In the genomic region with DNA sequence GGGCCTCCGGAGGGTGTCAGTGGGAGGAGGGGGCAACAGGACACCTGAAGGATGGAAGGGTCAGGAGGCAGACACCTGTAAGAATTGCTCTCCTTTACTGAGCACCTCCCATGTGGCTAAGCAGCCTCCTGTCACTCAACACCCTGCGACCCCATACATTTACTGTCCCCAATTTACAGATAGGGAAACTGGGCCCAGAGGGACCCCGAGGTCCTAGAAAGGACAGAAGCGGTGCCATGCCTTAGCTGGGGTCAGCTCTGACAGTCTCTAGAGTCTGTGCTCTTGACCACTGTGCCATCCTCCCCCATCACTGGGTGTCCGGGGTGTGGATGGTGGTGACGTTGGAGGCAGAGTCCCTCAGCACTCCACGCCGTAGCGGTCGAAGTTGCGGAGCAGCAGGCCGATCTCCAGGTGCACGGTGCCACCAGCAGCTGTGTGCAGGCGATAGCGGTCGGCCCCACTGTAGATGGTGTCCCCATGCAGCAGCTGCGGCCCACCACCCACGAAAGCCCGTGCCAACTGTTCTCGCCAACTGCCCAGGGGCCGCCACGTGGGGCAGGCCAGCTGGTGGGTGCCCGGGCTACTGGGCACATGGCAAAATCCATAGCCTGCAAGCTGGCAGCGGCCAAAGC, we compare ENCODE assay signal across 7 cellular contexts. TPM values are rescaled to one million over a fixed set of nuclear protein-coding genes. Genes with fewer than 3 reads are reported as not detected.
A peak's percentile ranks its signal among the peaks of the same experiment; 100 is the strongest.
DNase-seq lines count a peak whose midpoint lies in the region; ATAC-seq and TF ChIP-seq lines count a peak whose summit lies in the region.

No MANE protein-coding gene starts in this region.

- CTCF ChIA-PET in HEK293 (lab: Yijun Ruan, JAX): interaction anchor here (0.6 to 5.3 kb wide), 7 partner anchors 9 to 720 kb away, joined by 3 to 64 read pairs (median 5); a partner anchor contains a TSS
- CTCF ChIA-PET in activated CD8-positive, alpha-beta T cell treated with anti-CD3 and anti-CD28 coated beads for 36 hours (lab: Charles Lee): interaction anchor here (0.9 to 1.8 kb wide), 3 partner anchors 9 to 242 kb away, joined by 3 to 11 read pairs (median 4); a partner anchor contains a TSS

- no peak for TF ChIP-seq CTCF in HEK293 (tag by site-specific recombination; IDR thresholded peaks at IDR 0.05)
- TF ChIP-seq CTCF in activated CD8-positive, alpha-beta T cell treated with anti-CD3 and anti-CD28 coated beads for 36 hours (IDR thresholded peaks at IDR 0.05): no peak

- no peak for DNase-seq in activated CD8-positive, alpha-beta T cell treated with anti-CD3 and anti-CD28 coated beads for 36 hours
- DNase-seq in DMS53 (lab: John Stamatoyannopoulos, UW) (no peak), glomerular visceral epithelial cell (ENCODE audit: extremely low spot score) (no peak)

- intact Hi-C loops in activated CD8-positive, alpha-beta T cell treated with anti-CD3 and anti-CD28 coated beads for 36 hours (cut with micrococcal nuclease): loop anchor here (5.0 to 10.0 kb wide), 2 partner anchors 47 to 90 kb away; a partner anchor contains a TSS

- H3K27me3 Mint-ChIP-seq in activated CD8-positive, alpha-beta T cell treated with anti-CD3 and anti-CD28 coated beads for 36 hours: no peaks in the 10 kb centered on the region

- peaks cover 5% of the 10 kb centered on the region; the same call in 1 of the 2 replicates for H3K4me1 ChIP-seq in HEK293 (ENCODE audit: control insufficient read depth, insufficient read depth, low read length)
- peaks cover 3% of the 10 kb centered on the region for H3K4me1 ChIP-seq in iPS-15b (ENCODE audit: control insufficient read depth, insufficient read depth, low read length)
- peaks cover 29% of the 10 kb centered on the region for H3K4me1 ChIP-seq in stomach smooth muscle (ENCODE audit: control insufficient read depth, insufficient read depth, low read length)

- POLR2A ChIA-PET in HEK293 (lab: Yijun Ruan, JAX): interaction anchor here (0.6 to 2.4 kb wide), 2 partner anchors 9 to 29 kb away, joined by 4 to 22 read pairs; a partner anchor contains a TSS
- POLR2A ChIA-PET in activated CD8-positive, alpha-beta T cell treated with anti-CD3 and anti-CD28 coated beads for 36 hours (lab: Charles Lee): interaction anchor here (1.2 to 6.0 kb wide), 4 partner anchors 10 to 46 kb away, joined by 4 to 39 read pairs (median 13); a partner anchor contains a TSS

- no peaks in the 10 kb centered on the region for H3K9me3 Mint-ChIP-seq in activated CD8-positive, alpha-beta T cell treated with anti-CD3 and anti-CD28 coated beads for 36 hours

- peaks cover 46% of the 10 kb centered on the region for H3K36me3 Mint-ChIP-seq in activated CD8-positive, alpha-beta T cell treated with anti-CD3 and anti-CD28 coated beads for 36 hours (ENCODE audit: low read depth)

- no peak for ATAC-seq in activated CD8-positive, alpha-beta T cell treated with anti-CD3 and anti-CD28 coated beads for 36 hours
- ATAC-seq in GM21447 (IDR thresholded peaks at IDR 0.05; ENCODE audit: unreplicated experiment): no peak

- H3K9me3 ChIP-seq in HEK293 (ENCODE audit: control insufficient read depth, insufficient read depth, low read depth, low read length): no peaks in the 10 kb centered on the region
- no peaks in the 10 kb centered on the region for H3K9me3 ChIP-seq in iPS-15b (ENCODE audit: control insufficient read depth, insufficient read depth, low read length)
- H3K9me3 ChIP-seq in stomach smooth muscle (ENCODE audit: control insufficient read depth in 2 of 2, low read length in 2 of 2): no peaks in the 10 kb centered on the region

- H3K27me3 ChIP-seq in iPS-15b (ENCODE audit: control insufficient read depth, insufficient read depth, low read length) (peaks cover 19% of the 10 kb centered on the region), stomach smooth muscle (ENCODE audit: control insufficient read depth in 1 of 2, insufficient read depth in 2 of 2, low read length in 2 of 2) (no peaks in the 10 kb centered on the region)

- peaks cover 54% of the 10 kb centered on the region for H3K4me1 Mint-ChIP-seq in activated CD8-positive, alpha-beta T cell treated with anti-CD3 and anti-CD28 coated beads for 36 hours (ENCODE audit: low read depth)

- peak overlapping the region; percentile 87 for H3K4me3 Mint-ChIP-seq in activated CD8-positive, alpha-beta T cell treated with anti-CD3 and anti-CD28 coated beads for 36 hours

- H3K4me3 ChIP-seq in HEK293 (ENCODE audit: low read depth, low read length) (peak overlapping the region; percentile 43), iPS-15b (ENCODE audit: low read depth, low read length) (peak overlapping the region; percentile 56), stomach smooth muscle (ENCODE audit: low read length in 2 of 2) (peak overlapping the region; percentile 45 to 84)

- no peak overlapping the region for H3K9ac ChIP-seq in iPS-15b (ENCODE audit: low read depth, low read length)
- H3K9ac ChIP-seq in stomach smooth muscle (ENCODE audit: low read length in 2 of 2): peak overlapping the region; percentile 48 to 68

- H3K36me3 ChIP-seq in HEK293 (ENCODE audit: control insufficient read depth in 2 of 2, insufficient read depth in 1 of 2, low read length in 2 of 2) (no peaks in the 10 kb centered on the region), iPS-15b (ENCODE audit: control insufficient read depth, insufficient read depth, low read length) (no peaks in the 10 kb centered on the region), stomach smooth muscle (ENCODE audit: control insufficient read depth in 2 of 2, insufficient read depth in 2 of 2, low read length in 2 of 2) (no peaks in the 10 kb centered on the region)

- peak overlapping the region; percentile 99 for H3K27ac Mint-ChIP-seq in activated CD8-positive, alpha-beta T cell treated with anti-CD3 and anti-CD28 coated beads for 36 hours

- H3K27ac ChIP-seq in HEK293 (ENCODE audit: extremely low read depth, low read depth, low read length) (no peak overlapping the region; the same call in 1 of the 2 replicates), stomach smooth muscle (ENCODE audit: low read length) (peak overlapping the region; percentile 55)

TF ChIP-seq in HEK293, 187 proteins besides CTCF, POLR2A, EP300 and RAD21 (continues in another document):
- TF ChIP-seq, protein P1, sequence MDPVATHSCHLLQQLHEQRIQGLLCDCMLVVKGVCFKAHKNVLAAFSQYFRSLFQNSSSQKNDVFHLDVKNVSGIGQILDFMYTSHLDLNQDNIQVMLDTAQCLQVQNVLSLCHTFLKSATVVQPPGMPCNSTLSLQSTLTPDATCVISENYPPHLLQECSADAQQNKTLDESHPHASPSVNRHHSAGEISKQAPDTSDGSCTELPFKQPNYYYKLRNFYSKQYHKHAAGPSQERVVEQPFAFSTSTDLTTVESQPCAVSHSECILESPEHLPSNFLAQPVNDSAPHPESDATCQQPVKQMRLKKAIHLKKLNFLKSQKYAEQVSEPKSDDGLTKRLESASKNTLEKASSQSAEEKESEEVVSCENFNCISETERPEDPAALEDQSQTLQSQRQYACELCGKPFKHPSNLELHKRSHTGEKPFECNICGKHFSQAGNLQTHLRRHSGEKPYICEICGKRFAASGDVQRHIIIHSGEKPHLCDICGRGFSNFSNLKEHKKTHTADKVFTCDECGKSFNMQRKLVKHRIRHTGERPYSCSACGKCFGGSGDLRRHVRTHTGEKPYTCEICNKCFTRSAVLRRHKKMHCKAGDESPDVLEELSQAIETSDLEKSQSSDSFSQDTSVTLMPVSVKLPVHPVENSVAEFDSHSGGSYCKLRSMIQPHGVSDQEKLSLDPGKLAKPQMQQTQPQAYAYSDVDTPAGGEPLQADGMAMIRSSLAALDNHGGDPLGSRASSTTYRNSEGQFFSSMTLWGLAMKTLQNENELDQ (tag by site-specific recombination; IDR thresholded peaks at IDR 0.05; ENCODE audit: low read depth): no peak
- 0 out of 2 replicates have a peak, but pooled peaks have one; percentile 2 for TF ChIP-seq ZNF394 (tag by site-specific recombination; IDR thresholded peaks at IDR 0.05; ENCODE audit: borderline replicate concordance)
- no peak for TF ChIP-seq ZNF76 (tag by site-specific recombination; IDR thresholded peaks at IDR 0.05; ENCODE audit: borderline replicate concordance, low read depth)
- no peak for TF ChIP-seq ZNF114 (tag by site-specific recombination; IDR thresholded peaks at IDR 0.05)
- no peak for TF ChIP-seq ZBTB21 (tag by site-specific recombination; IDR thresholded peaks at IDR 0.05)
- no peak for TF ChIP-seq ZNF2 (tag by site-specific recombination; IDR thresholded peaks at IDR 0.05)
- no peak for TF ChIP-seq ZNF670 (tag by site-specific recombination; IDR thresholded peaks at IDR 0.05; ENCODE audit: low read depth)
- no peak for TF ChIP-seq KLF8 (tag by site-specific recombination; IDR thresholded peaks at IDR 0.05)
- TF ChIP-seq ZNF558 (tag by site-specific recombination; IDR thresholded peaks at IDR 0.05): no peak
- TF ChIP-seq SCRT1 (tag by site-specific recombination; IDR thresholded peaks at IDR 0.05; ENCODE audit: borderline replicate concordance): peak; percentile 84; the same call in 1 of the 2 replicates
- TF ChIP-seq, protein P2, sequence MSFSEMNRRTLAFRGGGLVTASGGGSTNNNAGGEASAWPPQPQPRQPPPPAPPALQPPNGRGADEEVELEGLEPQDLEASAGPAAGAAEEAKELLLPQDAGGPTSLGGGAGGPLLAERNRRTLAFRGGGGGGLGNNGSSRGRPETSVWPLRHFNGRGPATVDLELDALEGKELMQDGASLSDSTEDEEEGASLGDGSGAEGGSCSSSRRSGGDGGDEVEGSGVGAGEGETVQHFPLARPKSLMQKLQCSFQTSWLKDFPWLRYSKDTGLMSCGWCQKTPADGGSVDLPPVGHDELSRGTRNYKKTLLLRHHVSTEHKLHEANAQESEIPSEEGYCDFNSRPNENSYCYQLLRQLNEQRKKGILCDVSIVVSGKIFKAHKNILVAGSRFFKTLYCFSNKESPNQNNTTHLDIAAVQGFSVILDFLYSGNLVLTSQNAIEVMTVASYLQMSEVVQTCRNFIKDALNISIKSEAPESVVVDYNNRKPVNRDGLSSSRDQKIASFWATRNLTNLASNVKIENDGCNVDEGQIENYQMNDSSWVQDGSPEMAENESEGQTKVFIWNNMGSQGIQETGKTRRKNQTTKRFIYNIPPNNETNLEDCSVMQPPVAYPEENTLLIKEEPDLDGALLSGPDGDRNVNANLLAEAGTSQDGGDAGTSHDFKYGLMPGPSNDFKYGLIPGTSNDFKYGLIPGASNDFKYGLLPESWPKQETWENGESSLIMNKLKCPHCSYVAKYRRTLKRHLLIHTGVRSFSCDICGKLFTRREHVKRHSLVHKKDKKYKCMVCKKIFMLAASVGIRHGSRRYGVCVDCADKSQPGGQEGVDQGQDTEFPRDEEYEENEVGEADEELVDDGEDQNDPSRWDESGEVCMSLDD (tag by site-specific recombination; IDR thresholded peaks at IDR 0.05): peak; percentile 11; the same call in 1 of the 2 replicates

RNA-seq across cellular contexts. Expression of a gene that starts 0.7 kb away (rescaled TPM):
- 100 to 1,000 TPM; 112 to 123 TPM for total RNA-seq in activated CD8-positive, alpha-beta T cell treated with anti-CD3 and anti-CD28 coated beads for 36 hours

RNA-seq across cellular contexts. Expression of a gene that starts 9.5 kb away (rescaled TPM):
- 1 to 10 TPM; 3.1 to 5.1 TPM for total RNA-seq in activated CD8-positive, alpha-beta T cell treated with anti-CD3 and anti-CD28 coated beads for 36 hours

RNA-seq across cellular contexts. Expression of a gene that starts 21.9 kb away (rescaled TPM):
- total RNA-seq in activated CD8-positive, alpha-beta T cell treated with anti-CD3 and anti-CD28 coated beads for 36 hours: 1 to 10 TPM; 8.9 to 9.1 TPM

RNA-seq across cellular contexts. Expression of a gene that starts 42.7 kb away (rescaled TPM):
- 10 to 100 TPM; 46.6 to 47.0 TPM for total RNA-seq in activated CD8-positive, alpha-beta T cell treated with anti-CD3 and anti-CD28 coated beads for 36 hours

RNA-seq across cellular contexts. Expression of a gene that starts 43.2 kb away (rescaled TPM):
- 10 to 100 TPM; 32.3 to 36.9 TPM for total RNA-seq in activated CD8-positive, alpha-beta T cell treated with anti-CD3 and anti-CD28 coated beads for 36 hours
